ENCODE assay signal across 8 cellular contexts in the genomic region with DNA sequence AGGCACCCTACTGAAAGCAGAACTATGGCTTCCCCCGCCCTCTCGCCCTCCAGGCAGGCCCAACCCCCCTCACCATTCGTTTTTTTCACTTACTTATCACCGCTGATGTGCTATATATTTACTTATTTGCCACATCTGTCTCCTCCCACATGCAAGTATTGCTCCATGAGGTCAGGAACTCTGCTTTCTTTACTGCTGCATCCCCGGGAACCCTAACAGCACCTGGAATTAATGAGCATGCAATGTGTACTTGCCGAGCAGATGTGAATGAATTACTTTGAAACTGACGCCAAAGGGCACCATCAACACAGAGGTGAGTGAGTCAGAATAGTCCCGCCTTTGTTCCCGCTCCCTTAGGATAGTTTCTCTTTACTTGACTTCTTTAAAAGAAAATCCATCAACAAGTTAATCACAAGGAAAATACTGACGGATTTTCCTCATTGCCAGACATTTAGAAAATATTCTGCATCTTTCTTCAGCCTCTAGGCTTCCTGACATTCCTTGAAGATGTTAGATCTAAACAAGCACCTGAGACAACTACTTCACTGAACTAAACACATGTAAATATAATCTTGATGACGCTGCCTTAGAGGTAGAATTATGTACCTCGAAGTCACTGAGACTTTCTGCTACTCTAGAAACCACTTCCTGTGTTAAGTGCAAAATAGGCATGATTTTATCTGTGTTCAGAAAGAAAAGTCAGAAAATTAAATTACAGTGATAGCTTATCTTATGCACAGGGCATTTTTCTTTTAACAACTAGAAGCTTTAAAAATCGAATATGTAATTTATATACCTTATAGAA.
DNase-seq lines count a peak whose midpoint lies in the region; ATAC-seq and TF ChIP-seq lines count a peak whose summit lies in the region.

No MANE protein-coding gene starts in this region.

- no peak for TF ChIP-seq CTCF in nephron progenitor cell (IDR thresholded peaks at IDR 0.05)

- H3K9me3 Mint-ChIP-seq in nephron progenitor cell: no peaks in the 10 kb centered on the region

- H3K36me3 Mint-ChIP-seq in nephron progenitor cell (ENCODE audit: low read depth): no peaks in the 10 kb centered on the region

- peak overlapping the region; percentile 80 for H3K27ac Mint-ChIP-seq in nephron progenitor cell

- H3K4me1 ChIP-seq in BLaER1 treated with 17β-estradiol and CSF1 and Interleukin-3, amounts not matched to agents 10 nM and 100 nM: peaks cover 24 to 48% (median 30%) of the 10 kb centered on the region in 10 experiments

- H3K27me3 ChIP-seq in BLaER1 treated with 17β-estradiol and CSF1 and Interleukin-3, amounts not matched to agents 10 nM and 100 nM: no peaks in the 10 kb centered on the region

- peak overlapping the region in 10 of 11 experiments; percentile 5 to 67 (median 27); a peak in 15 of 22 replicates for H3K4me2 ChIP-seq in BLaER1 treated with 17β-estradiol and CSF1 and Interleukin-3, amounts not matched to agents 10 nM and 100 nM

- no peak overlapping the region for H3K27ac ChIP-seq in BLaER1 treated with 17β-estradiol and CSF1 and Interleukin-3, amounts not matched to agents 10 nM and 100 nM

- peaks cover 12% of the 10 kb centered on the region for H3K27me3 Mint-ChIP-seq in nephron progenitor cell (ENCODE audit: low read depth, poor library complexity)

- ATAC-seq in GM19395 (IDR thresholded peaks at IDR 0.05; ENCODE audit: unreplicated experiment) (peak; percentile 78), GM19455 (IDR thresholded peaks at IDR 0.05; ENCODE audit: unreplicated experiment) (no peak)

- DNase-seq in NCI-H345 (lab: John Stamatoyannopoulos, UW) (peak; percentile 59), astrocyte of the hippocampus (ENCODE audit: low read depth, low spot score) (peak; percentile 47), nephron progenitor cell (no peak), amniotic stem cell (lab: John Stamatoyannopoulos, UW) (no peak), NCI-H524 treated with DMSO at 0.1 percent for 48 hours (lab: John Stamatoyannopoulos, UW) (no peak)

- H3K4me3 ChIP-seq in BLaER1 treated with 17β-estradiol and CSF1 and Interleukin-3, amounts not matched to agents 10 nM and 100 nM: no peak overlapping the region

- peak overlapping the region; percentile 60 for H3K4me3 Mint-ChIP-seq in nephron progenitor cell

- H3K4me1 Mint-ChIP-seq in nephron progenitor cell: peaks cover 64% of the 10 kb centered on the region

- H3K36me3 ChIP-seq in BLaER1 treated with 17β-estradiol and CSF1 and Interleukin-3, amounts not matched to agents 10 nM and 100 nM: no peaks in the 10 kb centered on the region

- no peaks in the 10 kb centered on the region for H4K20me1 ChIP-seq in BLaER1 treated with 17β-estradiol and CSF1 and Interleukin-3, amounts not matched to agents 10 nM and 100 nM

- no peaks in the 10 kb centered on the region for H3K9me3 ChIP-seq in BLaER1 treated with 17β-estradiol and CSF1 and Interleukin-3, amounts not matched to agents 10 nM and 100 nM (replicated peaks in 1 of 11)

- no peak overlapping the region for H3K9ac ChIP-seq in BLaER1 treated with 17β-estradiol and CSF1 and Interleukin-3, amounts not matched to agents 10 nM and 100 nM

Comparison
In these comparisons a context has a peak if more than half of its experiments do, and no peak if none do; other contexts are left out.
1. DNase-seq: peak in NCI-H345 (single experiment) and astrocyte of the hippocampus (single experiment); none in nephron progenitor cell (single experiment), amniotic stem cell (single experiment) and NCI-H524 treated with DMSO at 0.1 percent for 48 hours (single experiment).